ENCODE assay signal across 11 cellular contexts in the genomic region with DNA sequence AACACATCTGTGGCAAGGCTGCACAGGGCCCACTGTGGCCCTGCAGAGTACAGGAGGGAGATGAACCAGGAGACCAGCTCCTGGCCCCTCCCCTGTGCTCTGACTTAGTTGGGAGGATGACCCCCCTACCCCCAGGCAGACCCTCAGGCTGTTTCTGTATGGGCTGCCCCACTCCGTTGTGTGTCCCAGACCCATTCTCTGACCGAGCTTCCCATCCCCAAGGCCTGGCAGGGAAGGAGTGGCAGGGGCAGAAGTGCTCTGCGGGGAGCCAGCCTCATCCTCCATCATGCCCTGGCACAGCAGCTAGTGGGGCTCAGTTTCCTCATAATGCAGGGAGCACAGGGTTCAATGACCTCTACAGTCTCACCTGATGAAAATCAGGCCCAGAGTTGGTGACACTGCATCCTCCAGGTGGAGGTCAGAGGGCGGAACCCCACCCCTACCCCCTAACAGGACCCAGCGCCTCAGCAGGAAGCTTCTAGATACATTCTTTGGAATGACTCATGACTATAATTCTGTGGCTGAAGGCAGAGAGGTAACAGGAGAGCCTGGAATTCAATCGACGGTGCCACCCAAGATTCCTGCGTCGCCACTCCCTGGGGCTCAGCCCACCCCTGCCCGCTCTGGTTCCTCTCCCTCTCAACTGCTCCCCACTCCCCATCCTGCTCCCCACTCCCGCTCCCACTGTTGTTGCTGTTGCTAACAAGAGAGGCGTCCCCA. TPM values are rescaled to one million over a fixed set of nuclear protein-coding genes. Genes with fewer than 3 reads are reported as not detected.
DNase-seq lines count a peak whose midpoint lies in the region; ATAC-seq and TF ChIP-seq lines count a peak whose summit lies in the region.
"Had no signal": no experiment of that assay in that cellular context is flagged by ENCODE, and none has a peak within 500 bp of the region (broad histone marks: within the 10 kb centered on the region; RNA-seq: fewer than 3 reads in every experiment).

No MANE protein-coding gene starts in this region.

- in situ Hi-C loops in ACHN (cut with HindIII; ENCODE audit: low pct_ligation_motif_present, low pct_unique_long_range_greater_than_20kb, low sequenced_read_pairs): no loop called here

- H3K9ac ChIP-seq in PC-3 (ENCODE audit: low read length): peak overlapping the region; percentile 45; the same call in 1 of the 2 replicates

- no peaks in the 10 kb centered on the region for H3K27me3 ChIP-seq in PC-3 (ENCODE audit: low read length)
- H3K27me3 ChIP-seq in esophagus squamous epithelium: no peaks in the 10 kb centered on the region

- H3K4me1 ChIP-seq in PC-3 (ENCODE audit: insufficient read depth, low read length): peaks cover 35% of the 10 kb centered on the region
- H3K4me1 ChIP-seq in esophagus squamous epithelium: peaks cover 0 to 26% (median 8%) of the 10 kb centered on the region in 3 donors

- DNase-seq in ACHN (peak; percentile 23), PC-3 (peak; percentile 88), esophagus squamous epithelium (lab: John Stamatoyannopoulos, UW) (no peak), epidermal melanocyte (ENCODE audit: insufficient read length, low spot score) (no peak), left lobe of liver (ENCODE audit: low spot score) (no peak)
- DNase-seq: activated naive CD4-positive, alpha-beta T cell treated with Interleukin-2 at 50 U/mL for 16 hours; naive B cell had no signal

- peak overlapping the region; percentile 48 to 79 (median 66) for H3K27ac Mint-ChIP-seq in nephron
- H3K27ac Mint-ChIP-seq: naive B cell had no signal

- CTCF ChIA-PET in PC-3 (lab: Charles Lee): interaction anchor here (0.5 to 1.0 kb wide), 3 partner anchors 9 to 108 kb away, joined by 3 to 8 read pairs (median 3); no protein-coding TSS in a partner anchor

- H2AFZ ChIP-seq in PC-3 (ENCODE audit: low read length): peak overlapping the region; percentile 54

- POLR2A ChIA-PET in PC-3 (lab: Charles Lee; ENCODE audit: unreplicated experiment): interaction anchor here (0.6 to 0.7 kb wide), 2 partner anchors 16 to 19 kb away, joined by 5 to 6 read pairs; no protein-coding TSS in a partner anchor

- no peaks in the 10 kb centered on the region for H3K9me3 Mint-ChIP-seq in nephron
- H3K9me3 Mint-ChIP-seq: naive B cell had no signal

- H3K79me2 ChIP-seq in PC-3 (ENCODE audit: low read length): peaks cover 77% of the 10 kb centered on the region

- H3K4me3 Mint-ChIP-seq in nephron: peak overlapping the region in 2 of 3 experiments; percentile 34 to 48
- H3K4me3 Mint-ChIP-seq: naive B cell had no signal

- peak overlapping the region; percentile 47 for H3K4me2 ChIP-seq in PC-3 (ENCODE audit: low read length)

- H3K4me1 Mint-ChIP-seq in nephron: peaks cover 29% of the 10 kb centered on the region
- H3K4me1 Mint-ChIP-seq: naive B cell had no signal

- peaks cover 3% of the 10 kb centered on the region for H3K36me3 Mint-ChIP-seq in nephron (ENCODE audit: low read depth)
- H3K36me3 Mint-ChIP-seq: naive B cell had no signal

- TF ChIP-seq POLR2A in esophagus squamous epithelium (IDR thresholded peaks at IDR 0.05): no peak

- H3K4me3 ChIP-seq in PC-3 (ENCODE audit: low read length) (no peak overlapping the region), esophagus squamous epithelium (no peak overlapping the region)

- no peaks in the 10 kb centered on the region for H3K9me2 ChIP-seq in PC-3 (replicated peaks; ENCODE audit: low read length)

- peak; percentile 91 for ATAC-seq in PC-3
- no peak for ATAC-seq in left lobe of liver
- ATAC-seq in GM18867 (IDR thresholded peaks at IDR 0.05; ENCODE audit: unreplicated experiment): no peak
- no peak for ATAC-seq in GM18868 (IDR thresholded peaks at IDR 0.05; ENCODE audit: unreplicated experiment)

- 68% methylated on average over 6 of the region's 12 CpGs; no CpG with 5 or more reads in 1 of the 2 donors for WGBS in esophagus squamous epithelium, 2 donors

- TF ChIP-seq CTCF in PC-3 (conservative IDR thresholded peaks at IDR 0.05; ENCODE audit: low read depth, low read length) (no peak), esophagus squamous epithelium (IDR thresholded peaks at IDR 0.05) (no peak), nephron (IDR thresholded peaks at IDR 0.05; ENCODE audit: unreplicated experiment in 3 of 3) (no peak)

- no peaks in the 10 kb centered on the region for H3F3A ChIP-seq in PC-3 (ENCODE audit: low read length, unreplicated experiment)

- no peaks in the 10 kb centered on the region for H3K9me3 ChIP-seq in PC-3 (ENCODE audit: low read length)
- H3K9me3 ChIP-seq in esophagus squamous epithelium: no peaks in the 10 kb centered on the region

- H3K36me3 ChIP-seq in PC-3 (ENCODE audit: low read depth, low read length) (no peaks in the 10 kb centered on the region), esophagus squamous epithelium (no peaks in the 10 kb centered on the region)

- H4K20me1 ChIP-seq in PC-3 (ENCODE audit: low read length): no peaks in the 10 kb centered on the region

- H3K27ac ChIP-seq in PC-3 (ENCODE audit: low read length) (peak overlapping the region; percentile 87), esophagus squamous epithelium (peak overlapping the region in 3 of 4 donors; percentile 42 to 69 (median 55))
- H3K27ac ChIP-seq: HL-60 had no signal

- no TSS peak for BruUV-seq in PC-3 (replicated peaks; lab: Mats Ljungman, UMichigan)

- H3K27me3 Mint-ChIP-seq in nephron (ENCODE audit: low read depth): no peaks in the 10 kb centered on the region
- H3K27me3 Mint-ChIP-seq: naive B cell had no signal

- intact Hi-C loops in PC-3 (cut with micrococcal nuclease) (loop anchor here (2.0 kb wide), 2 partner anchors 13 to 25 kb away; no protein-coding TSS in a partner anchor), esophagus squamous epithelium (cut with DNase I) (no loop called here)

RNA-seq across cellular contexts. Expression of a gene that starts 18.2 kb away (rescaled TPM):
- total RNA-seq in PC-3 (2014; rRNA removed): 44.2 and 80.5 TPM in 2 replicates
- 10 to 100 TPM in 1 of 4 donors, 1 to 10 TPM in 3; 5.0 to 22.3 (median 7.6) TPM for total RNA-seq in esophagus squamous epithelium
- total RNA-seq in left lobe of liver: 2.7 TPM

Comparison
In these comparisons a context has a peak if more than half of its experiments do, and no peak if none do; other contexts are left out.
1. DNase-seq: peak in ACHN (single experiment) and PC-3 (single experiment); none in esophagus squamous epithelium (single experiment), epidermal melanocyte (single experiment) and left lobe of liver (single experiment).